9 cellular contexts compared by ENCODE assay signal in the genomic region with DNA sequence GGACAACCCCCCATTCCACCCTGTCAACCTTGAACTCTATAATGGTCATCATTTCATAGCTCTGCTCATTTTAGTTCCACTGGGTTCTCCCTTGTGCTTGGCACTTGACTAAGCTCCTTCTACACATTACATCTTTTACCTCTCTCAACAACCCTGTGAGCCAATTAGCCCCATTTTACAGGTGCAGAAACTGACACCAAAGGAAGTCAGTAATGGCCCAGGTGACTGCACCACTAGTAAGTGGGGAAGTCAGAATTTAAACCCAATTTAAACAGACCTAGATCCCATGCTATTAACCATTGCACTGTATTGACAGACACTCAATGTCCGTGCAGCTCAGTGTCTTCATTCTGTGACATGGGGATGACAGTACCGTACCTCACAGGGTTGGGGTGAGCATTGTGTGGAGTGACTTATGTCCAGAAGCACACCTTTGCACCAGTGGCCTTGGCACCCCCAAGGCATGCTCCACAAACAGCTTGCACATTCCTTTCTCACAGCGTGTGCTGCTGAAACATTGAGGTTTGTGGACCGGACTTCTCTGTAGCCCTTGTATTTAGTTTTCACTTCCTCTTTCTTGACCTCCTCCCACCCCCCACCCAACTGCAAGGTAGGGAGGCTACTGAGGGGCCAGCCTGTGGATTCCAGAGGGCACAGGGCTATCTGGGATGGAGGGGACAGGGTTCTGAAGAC. TPM values are rescaled to one million over a fixed set of nuclear protein-coding genes. Genes with fewer than 3 reads are reported as not detected.
DNase-seq lines count a peak whose midpoint lies in the region; ATAC-seq and TF ChIP-seq lines count a peak whose summit lies in the region.
"Had no signal": no experiment of that assay in that cellular context is flagged by ENCODE, and none has a peak within 500 bp of the region (broad histone marks: within the 10 kb centered on the region; RNA-seq: fewer than 3 reads in every experiment).

No MANE protein-coding gene starts in this region.

- H3K4me1 ChIP-seq in BLaER1 treated with 17β-estradiol and CSF1 and Interleukin-3, amounts not matched to agents 10 nM and 100 nM, result peaks cover 82 to 100% (median 98%) of the 10 kb centered on the region in 10 experiments
- H3K4me1 ChIP-seq in IMR-90 (ENCODE audit: control insufficient read depth, insufficient read depth, low read length), result peaks cover 28% of the 10 kb centered on the region

- H3K4me2 ChIP-seq in BLaER1 treated with 17β-estradiol and CSF1 and Interleukin-3, amounts not matched to agents 10 nM and 100 nM, result peak overlapping the region; percentile 80 to 98 (median 96)
- H3K4me2 ChIP-seq in IMR-90 (ENCODE audit: low read depth, low read length), result no peak overlapping the region

- no TSS peak for BruUV-seq in IMR-90 (replicated peaks; lab: Mats Ljungman, UMichigan)

- dilution Hi-C loops in IMR-90 (cut with HindIII; ENCODE audit: low sequenced_read_pairs, unreplicated experiment), result no loop called here

- H3K79me1 ChIP-seq in IMR-90 (ENCODE audit: low read depth in 1 of 2, low read length in 2 of 2), result peaks cover 0 to 6% of the 10 kb centered on the region in 2 experiments; a peak in 1 of 4 replicates

- intact Hi-C loops in IMR-90 (cut with micrococcal nuclease) (no loop called here), posterior vena cava (cut with DNase I) (no loop called here)

- ATAC-seq in GM19035 (IDR thresholded peaks at IDR 0.05; ENCODE audit: unreplicated experiment) (peak; percentile 41), IMR-90 (ENCODE audit: low read depth) (no peak), HG02840 (IDR thresholded peaks at IDR 0.05; ENCODE audit: low FRiP score, unreplicated experiment) (no peak)

- 0 out of 2 replicates have a peak overlapping the region, but pooled peaks have one; percentile 3 for H2BK20ac ChIP-seq in IMR-90 (ENCODE audit: low read depth, low read length)

- peak overlapping the region; percentile 64 for H2BK120ac ChIP-seq in IMR-90 (ENCODE audit: low read depth, low read length)

- TF ChIP-seq RAD21 in IMR-90 (IDR thresholded peaks at IDR 0.05; ENCODE audit: low read length), result no peak

- peaks cover 0 to 14% (median 0%) of the 10 kb centered on the region in 11 experiments; a peak in 2 of 22 replicates for H4K20me1 ChIP-seq in BLaER1 treated with 17β-estradiol and CSF1 and Interleukin-3, amounts not matched to agents 10 nM and 100 nM
- H4K20me1 ChIP-seq in IMR-90 (ENCODE audit: insufficient read depth, low read length), result no peaks in the 10 kb centered on the region

- TF ChIP-seq CTCF in IMR-90 (conservative IDR thresholded peaks at IDR 0.05; ENCODE audit: low read depth, low read length) (no peak), brain microvascular endothelial cell (IDR thresholded peaks at IDR 0.05; ENCODE audit: low read depth, low read length, missing control alignments) (no peak)

- H2AK5ac ChIP-seq in IMR-90 (ENCODE audit: low read depth, low read length), result peak overlapping the region; percentile 48; the same call in 1 of the 2 replicates

- H3K18ac ChIP-seq in IMR-90 (ENCODE audit: low read depth, low read length), result no peak overlapping the region

- POLR2A ChIA-PET in IMR-90 (lab: Charles Lee; ENCODE audit: unreplicated experiment), result interaction anchor here (0.5 to 0.6 kb wide), 2 partner anchors 42 to 422 kb away, joined by 3 read pairs; no protein-coding TSS in a partner anchor

- WGBS in IMR-90 (ENCODE audit: extremely low coverage in 2 of 2, insufficient read length in 1 of 2), 2 experiments, result no CpG with 5 or more reads among the region's 4 CpGs

- peak overlapping the region; percentile 11 for H2AK9ac ChIP-seq in IMR-90 (replicated peaks; ENCODE audit: low read depth, low read length, poor library complexity)

- H3K27ac ChIP-seq in BLaER1 treated with 17β-estradiol and CSF1 and Interleukin-3, amounts not matched to agents 10 nM and 100 nM, result peak overlapping the region in 10 of 11 experiments; percentile 54 to 100 (median 98); a peak in 19 of 22 replicates
- no peak overlapping the region for H3K27ac ChIP-seq in IMR-90 (ENCODE audit: insufficient read depth, low read length)
- peak overlapping the region; percentile 75 for H3K27ac ChIP-seq in brain microvascular endothelial cell

- CTCF ChIA-PET in IMR-90 (lab: Yijun Ruan, JAX), result interaction anchor here (1.2 kb wide), 1 partner anchor 33 kb away, joined by 3 read pairs; no protein-coding TSS in a partner anchor

- no peak overlapping the region for H3K56ac ChIP-seq in IMR-90 (ENCODE audit: extremely low read depth, insufficient read depth, low read length)

- H3K14ac ChIP-seq in IMR-90 (replicated peaks; ENCODE audit: low read depth, low read length), result peak overlapping the region; percentile 50; the same call in 1 of the 2 replicates

- H4K5ac ChIP-seq in IMR-90 (ENCODE audit: low read depth, low read length), result no peak overlapping the region

- no peak overlapping the region for H2BK5ac ChIP-seq in IMR-90 (ENCODE audit: low read depth, low read length, poor library complexity, severe bottlenecking)

- H3K9ac ChIP-seq in BLaER1 treated with 17β-estradiol and CSF1 and Interleukin-3, amounts not matched to agents 10 nM and 100 nM, result peak overlapping the region in 9 of 11 experiments; percentile 70 to 88 (median 82); a peak in 18 of 22 replicates
- no peak overlapping the region for H3K9ac ChIP-seq in IMR-90 (ENCODE audit: low read depth, low read length)

- H4K8ac ChIP-seq in IMR-90 (ENCODE audit: low read depth in 2 of 2, low read length in 2 of 2), result no peak overlapping the region; a peak in 1 of 4 replicates

- H3K9me1 ChIP-seq in IMR-90 (ENCODE audit: insufficient read depth, low read length), result peaks cover 39% of the 10 kb centered on the region

- peak overlapping the region; percentile 32; the same call in 1 of the 3 replicates for H2BK15ac ChIP-seq in IMR-90 (ENCODE audit: low read depth, low read length)

- peaks cover 0 to 15% (median 0%) of the 10 kb centered on the region in 11 experiments; a peak in 5 of 22 replicates for H3K36me3 ChIP-seq in BLaER1 treated with 17β-estradiol and CSF1 and Interleukin-3, amounts not matched to agents 10 nM and 100 nM
- H3K36me3 ChIP-seq in IMR-90 (ENCODE audit: control insufficient read depth, insufficient read depth, low read length) (no peaks in the 10 kb centered on the region), brain microvascular endothelial cell (replicated peaks) (no peaks in the 10 kb centered on the region)

- peak overlapping the region in 8 of 10 experiments; percentile 9 to 56 (median 52); a peak in 14 of 20 replicates for H3K4me3 ChIP-seq in BLaER1 treated with 17β-estradiol and CSF1 and Interleukin-3, amounts not matched to agents 10 nM and 100 nM
- H3K4me3 ChIP-seq in IMR-90 (ENCODE audit: insufficient read depth, low read depth, low read length) (no peak overlapping the region), brain microvascular endothelial cell (ENCODE audit: low read depth, low read length) (no peak overlapping the region)

- H3K4ac ChIP-seq in IMR-90 (ENCODE audit: low read depth, low read length), result peak overlapping the region; percentile 28

- peaks cover 0 to 7% (median 0%) of the 10 kb centered on the region in 11 experiments; a peak in 2 of 22 replicates for H3K9me3 ChIP-seq in BLaER1 treated with 17β-estradiol and CSF1 and Interleukin-3, amounts not matched to agents 10 nM and 100 nM (replicated peaks in 1 of 11)
- H3K9me3 ChIP-seq in IMR-90 (ENCODE audit: control insufficient read depth, insufficient read depth, low read length), result no peaks in the 10 kb centered on the region
- H3K9me3 ChIP-seq: esophagus squamous epithelium had no signal

- in situ Hi-C loops in IMR-90 (cut with MboI; ENCODE audit: low sequenced_read_pairs), result no loop called here
- in situ Hi-C loops in brain microvascular endothelial cell (cut with HindIII; ENCODE audit: low pct_ligation_motif_present, low sequenced_read_pairs), result no loop called here

- no peaks in the 10 kb centered on the region for H3K27me3 ChIP-seq in BLaER1 treated with 17β-estradiol and CSF1 and Interleukin-3, amounts not matched to agents 10 nM and 100 nM
- H3K27me3 ChIP-seq in IMR-90 (ENCODE audit: control insufficient read depth, insufficient read depth, low read length) (no peaks in the 10 kb centered on the region), brain microvascular endothelial cell (replicated peaks) (no peaks in the 10 kb centered on the region)
- H3K27me3 ChIP-seq: esophagus squamous epithelium had no signal

- TF ChIP-seq POLR2A in IMR-90 (IDR thresholded peaks at IDR 0.05; ENCODE audit: low read depth, low read length), result no peak

- DNase-seq in IMR-90 (no peak), brain microvascular endothelial cell (no peak), NCI-H748 (lab: John Stamatoyannopoulos, UW; ENCODE audit: unreplicated experiment) (no peak), foreskin melanocyte (no peak), posterior vena cava (ENCODE audit: low spot score) (no peak)
- DNase-seq: esophagus squamous epithelium had no signal

- no peak overlapping the region for H3K23ac ChIP-seq in IMR-90 (ENCODE audit: low read depth, low read length)

- H4K91ac ChIP-seq in IMR-90 (ENCODE audit: insufficient read depth, low read depth, low read length), result no peak overlapping the region

- peak overlapping the region; percentile 37 for H2AFZ ChIP-seq in IMR-90 (replicated peaks; ENCODE audit: low read length, poor library complexity)

TF ChIP-seq in IMR-90, 13 proteins besides CTCF, POLR2A, EP300 and RAD21:
- TF ChIP-seq FOS (IDR thresholded peaks at IDR 0.05; ENCODE audit: low read depth, low read length) (no peak), SMC3 (IDR thresholded peaks at IDR 0.05; ENCODE audit: low read depth, low read length) (no peak), CHD1 (IDR thresholded peaks at IDR 0.05; ENCODE audit: low read depth, low read length) (no peak), CEBPB (IDR thresholded peaks at IDR 0.05; ENCODE audit: low read depth, low read length) (no peak)
- TF ChIP-seq, protein P1, sequence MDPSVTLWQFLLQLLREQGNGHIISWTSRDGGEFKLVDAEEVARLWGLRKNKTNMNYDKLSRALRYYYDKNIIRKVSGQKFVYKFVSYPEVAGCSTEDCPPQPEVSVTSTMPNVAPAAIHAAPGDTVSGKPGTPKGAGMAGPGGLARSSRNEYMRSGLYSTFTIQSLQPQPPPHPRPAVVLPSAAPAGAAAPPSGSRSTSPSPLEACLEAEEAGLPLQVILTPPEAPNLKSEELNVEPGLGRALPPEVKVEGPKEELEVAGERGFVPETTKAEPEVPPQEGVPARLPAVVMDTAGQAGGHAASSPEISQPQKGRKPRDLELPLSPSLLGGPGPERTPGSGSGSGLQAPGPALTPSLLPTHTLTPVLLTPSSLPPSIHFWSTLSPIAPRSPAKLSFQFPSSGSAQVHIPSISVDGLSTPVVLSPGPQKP (IDR thresholded peaks at IDR 0.05; ENCODE audit: borderline replicate concordance, low read depth, low read length), result no peak
TF ChIP-seq in IMR-90: peak in this region for 0.

RNA-seq across cellular contexts. Expression of a gene that starts 23.1 kb away (rescaled TPM):
- total RNA-seq in IMR-90 (2012; rRNA removed), result 6.9 and 11.1 TPM in 2 replicates
- 16.5 and 18.9 TPM in 2 replicates for polyA plus RNA-seq in IMR-90 (2012; rRNA removed)
- 13.2 and 15.9 TPM in 2 replicates for polyA plus RNA-seq in IMR-90 (2012; cell fraction: cytosol; rRNA removed)
- 25.7 and 30.6 TPM in 2 replicates for polyA plus RNA-seq in IMR-90 (2012; cell fraction: nucleus; rRNA removed; ENCODE audit: low replicate concordance)
- total RNA-seq in posterior vena cava, result 10 to 100 TPM; 18.7 to 20.5 TPM

Comparison
In these comparisons a context has a peak if more than half of its experiments do, and no peak if none do; other contexts are left out.
1. H3K4me3 ChIP-seq: peak in BLaER1 treated with 17β-estradiol and CSF1 and Interleukin-3, amounts not matched to agents 10 nM and 100 nM (8 of 10); none in IMR-90 (single experiment) and brain microvascular endothelial cell (single experiment).